ENCODE assay signal across 10 cellular contexts in genomic region chr20:1804129-1804503, GRCh38.
DNase-seq lines count a peak whose midpoint lies in the region; ATAC-seq and TF ChIP-seq lines count a peak whose summit lies in the region.
"Had no signal": no experiment of that assay in that cellular context is flagged by ENCODE, and none has a peak within 500 bp of the region (broad histone marks: within the 10 kb centered on the region; RNA-seq: fewer than 3 reads in every experiment).

No MANE protein-coding gene starts in this region.

- H3K36me3 ChIP-seq in duodenal mucosa (ENCODE audit: control insufficient read depth in 1 of 2, insufficient read depth in 2 of 2, low read length in 2 of 2) (no peaks in the 10 kb centered on the region), neuron (ENCODE audit: insufficient read depth, low read length) (no peaks in the 10 kb centered on the region)

- TF ChIP-seq POLR2A in NB4 (IDR thresholded peaks at IDR 0.05; ENCODE audit: extremely low read depth, insufficient read length): no peak

- H3K9ac ChIP-seq in duodenal mucosa (ENCODE audit: low read depth in 1 of 2, low read length in 2 of 2): peak overlapping the region in 1 of 2 donors; percentile 40

- H3K27me3 ChIP-seq in duodenal mucosa (ENCODE audit: control insufficient read depth in 1 of 2, insufficient read depth in 2 of 2, low read length in 2 of 2): peaks cover 6 to 8% of the 10 kb centered on the region in 2 donors
- H3K27me3 ChIP-seq in neuron (ENCODE audit: insufficient read depth, low read length): peaks cover 44% of the 10 kb centered on the region

- ATAC-seq in HG03280 (IDR thresholded peaks at IDR 0.05; ENCODE audit: unreplicated experiment) (no peak), HG02938 (IDR thresholded peaks at IDR 0.05; ENCODE audit: unreplicated experiment) (no peak)

- peak; percentile 71 for DNase-seq in CD1c-positive myeloid dendritic cell (ENCODE audit: extremely low spot score)
- DNase-seq in NB4 (ENCODE audit: low read depth): no peak
- DNase-seq in NCI-H510A treated with DMSO at 0.1 percent for 48 hours (lab: John Stamatoyannopoulos, UW): no peak
- DNase-seq in HCEC 1CT: no peak
- DNase-seq: activated CD4-positive, alpha-beta T cell treated with anti-CD3 and anti-CD28 coated beads for 4 hours; effector memory CD8-positive, alpha-beta T cell had no signal

- no peak for TF ChIP-seq CTCF in NB4 (IDR thresholded peaks at IDR 0.05; ENCODE audit: low read depth, low read length)

- H3K4me3 ChIP-seq in NB4 (ENCODE audit: low read depth, low read length): peak overlapping the region; percentile 58
- H3K4me3 ChIP-seq in duodenal mucosa (ENCODE audit: low read depth in 1 of 2, low read length in 2 of 2): peak overlapping the region; percentile 67 to 70
- H3K4me3 ChIP-seq in neuron (ENCODE audit: low read length): peak overlapping the region; percentile 54

- peak overlapping the region; percentile 85 for H2AFZ ChIP-seq in neuron (ENCODE audit: low read depth, low read length)

- no peak overlapping the region for H3K27ac ChIP-seq in duodenal mucosa (ENCODE audit: low read depth, low read length)

- H3K4me1 ChIP-seq in duodenal mucosa (ENCODE audit: control insufficient read depth in 1 of 2, insufficient read depth in 2 of 2, low read length in 2 of 2) (peaks cover 0 to 17% of the 10 kb centered on the region in 2 donors), neuron (ENCODE audit: insufficient read depth, low read length) (peaks cover 13% of the 10 kb centered on the region)

- H3K9me3 ChIP-seq in duodenal mucosa (ENCODE audit: control insufficient read depth in 1 of 2, low read length in 2 of 2) (no peaks in the 10 kb centered on the region), neuron (ENCODE audit: low read length) (no peaks in the 10 kb centered on the region)
